17 cellular contexts compared by ENCODE assay signal in genomic region chr12:63070709-63071108, GRCh38.
DNase-seq lines count a peak whose midpoint lies in the region; ATAC-seq and TF ChIP-seq lines count a peak whose summit lies in the region.
"Had no signal": no experiment of that assay in that cellular context is flagged by ENCODE, and none has a peak within 500 bp of the region (broad histone marks: within the 10 kb centered on the region; RNA-seq: fewer than 3 reads in every experiment).

No MANE protein-coding gene starts in this region.

- H3K9me3 ChIP-seq in heart left ventricle: no peaks in the 10 kb centered on the region
- H3K9me3 ChIP-seq in right cardiac atrium (ENCODE audit: control insufficient read depth, low read length): no peaks in the 10 kb centered on the region
- no peaks in the 10 kb centered on the region for H3K9me3 ChIP-seq in WERI-Rb-1 (ENCODE audit: severe bottlenecking)
- H3K9me3 ChIP-seq: BLaER1, SK-N-SH had no signal

- TF ChIP-seq POLR2A in heart left ventricle (IDR thresholded peaks at IDR 0.05): no peak

- TF ChIP-seq CTCF in heart left ventricle (IDR thresholded peaks at IDR 0.05) (no peak), WERI-Rb-1 (IDR thresholded peaks at IDR 0.05; ENCODE audit: low read depth, low read length) (no peak)

- H3K4me1 ChIP-seq in heart left ventricle (peaks cover 0 to 9% (median 0%) of the 10 kb centered on the region in 12 donors), right cardiac atrium (ENCODE audit: control insufficient read depth, insufficient read depth, low read length) (no peaks in the 10 kb centered on the region)

- H3K27ac ChIP-seq in heart left ventricle (peak overlapping the region in 8 of 12 donors; percentile 16 to 65 (median 42)), right cardiac atrium (ENCODE audit: low read length) (no peak overlapping the region), WERI-Rb-1 (peak overlapping the region; percentile 9)
- H3K27ac ChIP-seq: BLaER1, PC-9 had no signal

- no peaks in the 10 kb centered on the region for H3K27me3 ChIP-seq in heart left ventricle
- H3K27me3 ChIP-seq in right cardiac atrium (ENCODE audit: control insufficient read depth, insufficient read depth): no peaks in the 10 kb centered on the region
- H3K27me3 ChIP-seq in WERI-Rb-1 (ENCODE audit: insufficient read depth, low read depth, severe bottlenecking): no peaks in the 10 kb centered on the region
- H3K27me3 ChIP-seq: BLaER1 had no signal

- H3K4me3 ChIP-seq in heart left ventricle (no peak overlapping the region), right cardiac atrium (ENCODE audit: low read length) (no peak overlapping the region), WERI-Rb-1 (ENCODE audit: low read depth, low read length) (no peak overlapping the region)
- H3K4me3 ChIP-seq: BLaER1, PC-9 had no signal

- H3K36me3 ChIP-seq in heart left ventricle (no peaks in the 10 kb centered on the region), WERI-Rb-1 (no peaks in the 10 kb centered on the region)
- H3K36me3 ChIP-seq: BLaER1 had no signal

- WGBS in heart left ventricle, 4 donors: 74 to 80% (median 76%) methylated on average over 3 of the region's 3 CpGs
- 65% methylated on average over 3 of the region's 3 CpGs for WGBS in right cardiac atrium

- ATAC-seq in heart left ventricle (no peak), right cardiac atrium (no peak), GM19467 (IDR thresholded peaks at IDR 0.05; ENCODE audit: unreplicated experiment) (no peak)
- ATAC-seq: HCT116 had no signal

- intact Hi-C loops in heart left ventricle (cut with DNase I) (loop anchor here in 1 of 10 donors (10.0 kb wide), 1 partner anchor 626 kb away; no protein-coding TSS in a partner anchor), right cardiac atrium (cut with DNase I) (no loop called here)

- no peak for DNase-seq in heart left ventricle
- no peak for DNase-seq in right cardiac atrium
- DNase-seq in WERI-Rb-1: peak; percentile 10
- DNase-seq in fibroblast of peridontal ligament (ENCODE audit: extremely low read depth): peak; percentile 34
- DNase-seq in NCI-H1105 treated with DMSO at 0.1 percent for 48 hours (lab: John Stamatoyannopoulos, UW): no peak
- no peak for DNase-seq in stimulated activated naive CD4-positive, alpha-beta T cell (lab: John Stamatoyannopoulos, UW)
- DNase-seq in stimulated activated CD4-positive, alpha-beta T cell treated with anti-CD3 and anti-CD28 coated beads, Interleukin-4, amount 100 ng/mL, for 4 hours: no peak
- DNase-seq: 8988T, NCI-H146, NCI-H2107, NCI-H345, NCI-H69, PC-9, SK-N-SH had no signal

Comparison
In these comparisons a context has a peak if more than half of its experiments do, and no peak if none do; other contexts are left out.
1. DNase-seq: peak in WERI-Rb-1 (single experiment) and fibroblast of peridontal ligament (single experiment); none in heart left ventricle (0 of 5), right cardiac atrium (0 of 3), NCI-H1105 treated with DMSO at 0.1 percent for 48 hours (single experiment), stimulated activated naive CD4-positive, alpha-beta T cell (0 of 6) and stimulated activated CD4-positive, alpha-beta T cell treated with anti-CD3 and anti-CD28 coated beads, Interleukin-4, amount 100 ng/mL, for 4 hours (0 of 2).